13 cellular contexts compared by ENCODE assay signal in genomic region chr15:69664572-69665326, GRCh38.
DNase-seq lines count a peak whose midpoint lies in the region; ATAC-seq and TF ChIP-seq lines count a peak whose summit lies in the region.
"Had no signal": no experiment of that assay in that cellular context is flagged by ENCODE, and none has a peak within 500 bp of the region (broad histone marks: within the 10 kb centered on the region; RNA-seq: fewer than 3 reads in every experiment).

No MANE protein-coding gene starts in this region.

- peaks cover 31% of the 10 kb centered on the region for H3K4me1 ChIP-seq in CD8-positive, alpha-beta memory T cell (ENCODE audit: insufficient read depth, low read length)

- H3K36me3 Mint-ChIP-seq in CD8-positive, alpha-beta memory T cell, result peaks cover 0 to 2% (median 0%) of the 10 kb centered on the region in 3 donors
- H3K36me3 Mint-ChIP-seq in activated CD8-positive, alpha-beta T cell treated with anti-CD3 and anti-CD28 coated beads, Interleukin-2, amount 10 ng/mL, durations not matched to agents 7 days and 5 days (ENCODE audit: low read depth), result no peaks in the 10 kb centered on the region
- H3K36me3 Mint-ChIP-seq in mesothelial cell of epicardium, result no peaks in the 10 kb centered on the region
- no peaks in the 10 kb centered on the region for H3K36me3 Mint-ChIP-seq in osteocyte (ENCODE audit: unreplicated experiment)
- no peaks in the 10 kb centered on the region for H3K36me3 Mint-ChIP-seq in natural killer cell treated with Interleukin-12 subunit alpha and Interleukin-12 subunit beta and Interleukin-15 and Interleukin-18, amount 100 ng/mL, for 72 hours
- no peaks in the 10 kb centered on the region for H3K36me3 Mint-ChIP-seq in activated naive CD4-positive, alpha-beta T cell treated with anti-CD3 and anti-CD28 coated beads for 36 hours (ENCODE audit: low read depth)

- H3K4me1 Mint-ChIP-seq in CD8-positive, alpha-beta memory T cell, result peaks cover 50 to 66% (median 57%) of the 10 kb centered on the region in 3 donors
- H3K4me1 Mint-ChIP-seq in activated CD8-positive, alpha-beta T cell treated with anti-CD3 and anti-CD28 coated beads, Interleukin-2, amount 10 ng/mL, durations not matched to agents 7 days and 5 days (ENCODE audit: low read depth), result peaks cover 52% of the 10 kb centered on the region
- H3K4me1 Mint-ChIP-seq in mesothelial cell of epicardium (peaks cover 30% of the 10 kb centered on the region), osteocyte (ENCODE audit: unreplicated experiment) (peaks cover 6% of the 10 kb centered on the region)
- peaks cover 22 to 43% of the 10 kb centered on the region in 2 donors for H3K4me1 Mint-ChIP-seq in natural killer cell treated with Interleukin-12 subunit alpha and Interleukin-12 subunit beta and Interleukin-15 and Interleukin-18, amount 100 ng/mL, for 72 hours (ENCODE audit: low read depth in 2 of 2)
- H3K4me1 Mint-ChIP-seq in activated naive CD4-positive, alpha-beta T cell treated with anti-CD3 and anti-CD28 coated beads for 36 hours (ENCODE audit: low read depth), result peaks cover 19% of the 10 kb centered on the region

- H3K27ac Mint-ChIP-seq in CD8-positive, alpha-beta memory T cell, result peak overlapping the region in 6 of 8 donors; percentile 1 to 83 (median 48)
- peak overlapping the region; percentile 2 for H3K27ac Mint-ChIP-seq in activated CD8-positive, alpha-beta T cell treated with anti-CD3 and anti-CD28 coated beads, Interleukin-2, amount 10 ng/mL, durations not matched to agents 7 days and 5 days
- peak overlapping the region; percentile 63 for H3K27ac Mint-ChIP-seq in mesothelial cell of epicardium
- H3K27ac Mint-ChIP-seq in osteocyte (ENCODE audit: unreplicated experiment), result no peak overlapping the region
- no peak overlapping the region for H3K27ac Mint-ChIP-seq in natural killer cell treated with Interleukin-12 subunit alpha and Interleukin-12 subunit beta and Interleukin-15 and Interleukin-18, amount 100 ng/mL, for 72 hours
- H3K27ac Mint-ChIP-seq in activated naive CD4-positive, alpha-beta T cell treated with anti-CD3 and anti-CD28 coated beads for 36 hours, result no peak overlapping the region

- no peaks in the 10 kb centered on the region for H3K36me3 ChIP-seq in CD8-positive, alpha-beta memory T cell (ENCODE audit: insufficient read depth, low read length)
- H3K36me3 ChIP-seq: esophagus muscularis mucosa, stomach had no signal

- ATAC-seq in activated CD8-positive, alpha-beta T cell treated with anti-CD3 and anti-CD28 coated beads, Interleukin-2, amount 10 ng/mL, durations not matched to agents 7 days and 5 days, result no peak
- no peak for ATAC-seq in natural killer cell treated with Interleukin-12 subunit alpha and Interleukin-12 subunit beta and Interleukin-15 and Interleukin-18, amount 100 ng/mL, for 72 hours
- no peak for ATAC-seq in left cardiac atrium
- ATAC-seq: sciatic nerve had no signal

- no peaks in the 10 kb centered on the region for H3K9me3 Mint-ChIP-seq in CD8-positive, alpha-beta memory T cell
- H3K9me3 Mint-ChIP-seq in activated CD8-positive, alpha-beta T cell treated with anti-CD3 and anti-CD28 coated beads, Interleukin-2, amount 10 ng/mL, durations not matched to agents 7 days and 5 days (ENCODE audit: insufficient read depth), result no peaks in the 10 kb centered on the region
- H3K9me3 Mint-ChIP-seq in mesothelial cell of epicardium (no peaks in the 10 kb centered on the region), osteocyte (ENCODE audit: unreplicated experiment) (no peaks in the 10 kb centered on the region)
- H3K9me3 Mint-ChIP-seq in natural killer cell treated with Interleukin-12 subunit alpha and Interleukin-12 subunit beta and Interleukin-15 and Interleukin-18, amount 100 ng/mL, for 72 hours, result no peaks in the 10 kb centered on the region
- H3K9me3 Mint-ChIP-seq in activated naive CD4-positive, alpha-beta T cell treated with anti-CD3 and anti-CD28 coated beads for 36 hours, result no peaks in the 10 kb centered on the region

- peak overlapping the region in 2 of 7 donors; percentile 9 to 25 for H3K4me3 Mint-ChIP-seq in CD8-positive, alpha-beta memory T cell
- H3K4me3 Mint-ChIP-seq in activated CD8-positive, alpha-beta T cell treated with anti-CD3 and anti-CD28 coated beads, Interleukin-2, amount 10 ng/mL, durations not matched to agents 7 days and 5 days, result no peak overlapping the region
- H3K4me3 Mint-ChIP-seq in mesothelial cell of epicardium, result no peak overlapping the region
- H3K4me3 Mint-ChIP-seq in osteocyte (ENCODE audit: unreplicated experiment), result no peak overlapping the region
- H3K4me3 Mint-ChIP-seq in natural killer cell treated with Interleukin-12 subunit alpha and Interleukin-12 subunit beta and Interleukin-15 and Interleukin-18, amount 100 ng/mL, for 72 hours, result no peak overlapping the region
- no peak overlapping the region for H3K4me3 Mint-ChIP-seq in activated naive CD4-positive, alpha-beta T cell treated with anti-CD3 and anti-CD28 coated beads for 36 hours

- H3K4me3 ChIP-seq in CD8-positive, alpha-beta memory T cell (ENCODE audit: low read length), result no peak overlapping the region
- H3K4me3 ChIP-seq: esophagus muscularis mucosa, stomach had no signal

- H3K9me3 ChIP-seq in CD8-positive, alpha-beta memory T cell (ENCODE audit: low read length), result no peaks in the 10 kb centered on the region
- H3K9me3 ChIP-seq: esophagus muscularis mucosa, stomach had no signal

- H3K27me3 ChIP-seq in CD8-positive, alpha-beta memory T cell (ENCODE audit: insufficient read depth, low read length, poor library complexity, severe bottlenecking), result no peaks in the 10 kb centered on the region

- TF ChIP-seq CTCF in mesothelial cell of epicardium (IDR thresholded peaks at IDR 0.05; ENCODE audit: unreplicated experiment) (no peak), osteocyte (IDR thresholded peaks at IDR 0.05) (no peak)

- intact Hi-C loops in activated naive CD4-positive, alpha-beta T cell treated with anti-CD3 and anti-CD28 coated beads for 36 hours (cut with micrococcal nuclease), result no loop called here
- intact Hi-C loops in left cardiac atrium (cut with DNase I), result no loop called here

- no peak for DNase-seq in CD8-positive, alpha-beta memory T cell
- peak; percentile 70 for DNase-seq in NCI-H1436 (lab: John Stamatoyannopoulos, UW)
- no peak for DNase-seq in activated CD8-positive, alpha-beta T cell treated with anti-CD3 and anti-CD28 coated beads, Interleukin-2, amount 10 ng/mL, durations not matched to agents 7 days and 5 days
- no peak for DNase-seq in mesothelial cell of epicardium (ENCODE audit: low spot score in 2 of 2, unreplicated experiment in 2 of 2)
- DNase-seq in osteocyte (ENCODE audit: extremely low spot score, unreplicated experiment), result no peak
- no peak for DNase-seq in natural killer cell treated with Interleukin-12 subunit alpha and Interleukin-12 subunit beta and Interleukin-15 and Interleukin-18, amount 100 ng/mL, for 72 hours (ENCODE audit: low spot score)
- DNase-seq in activated naive CD4-positive, alpha-beta T cell treated with anti-CD3 and anti-CD28 coated beads for 36 hours, result no peak
- DNase-seq in left cardiac atrium, result no peak
- DNase-seq: activated naive CD4-positive, alpha-beta T cell; stomach; T-helper 2 cell had no signal

- CTCF ChIA-PET in CD8-positive, alpha-beta memory T cell (lab: Charles Lee), result interaction anchor here (1.6 kb wide), 1 partner anchor 12 kb away, joined by 3 read pairs; no protein-coding TSS in a partner anchor
- CTCF ChIA-PET in activated CD8-positive, alpha-beta T cell treated with anti-CD3 and anti-CD28 coated beads, Interleukin-2, amount 10 ng/mL, durations not matched to agents 7 days and 5 days (lab: Charles Lee), result no interaction called here
- CTCF ChIA-PET in activated naive CD4-positive, alpha-beta T cell treated with anti-CD3 and anti-CD28 coated beads for 36 hours (lab: Charles Lee), result no interaction called here

- no peak overlapping the region for H3K27ac ChIP-seq in CD8-positive, alpha-beta memory T cell (ENCODE audit: low read depth, low read length)
- H3K27ac ChIP-seq: esophagus muscularis mucosa, stomach had no signal

- no peaks in the 10 kb centered on the region for H3K27me3 Mint-ChIP-seq in CD8-positive, alpha-beta memory T cell
- H3K27me3 Mint-ChIP-seq in activated CD8-positive, alpha-beta T cell treated with anti-CD3 and anti-CD28 coated beads, Interleukin-2, amount 10 ng/mL, durations not matched to agents 7 days and 5 days (ENCODE audit: low read depth), result peaks cover 2% of the 10 kb centered on the region
- H3K27me3 Mint-ChIP-seq in mesothelial cell of epicardium (ENCODE audit: low read depth), result peaks cover 5% of the 10 kb centered on the region
- peaks cover 24% of the 10 kb centered on the region for H3K27me3 Mint-ChIP-seq in osteocyte (ENCODE audit: unreplicated experiment)
- peaks cover 0 to 7% of the 10 kb centered on the region in 2 donors for H3K27me3 Mint-ChIP-seq in natural killer cell treated with Interleukin-12 subunit alpha and Interleukin-12 subunit beta and Interleukin-15 and Interleukin-18, amount 100 ng/mL, for 72 hours
- H3K27me3 Mint-ChIP-seq in activated naive CD4-positive, alpha-beta T cell treated with anti-CD3 and anti-CD28 coated beads for 36 hours (ENCODE audit: low read depth), result no peaks in the 10 kb centered on the region

- POLR2A ChIA-PET in CD8-positive, alpha-beta memory T cell (lab: Charles Lee), result interaction anchor here (0.7 kb wide), 1 partner anchor 268 kb away, joined by 4 read pairs; no protein-coding TSS in a partner anchor
- POLR2A ChIA-PET in activated CD8-positive, alpha-beta T cell treated with anti-CD3 and anti-CD28 coated beads, Interleukin-2, amount 10 ng/mL, durations not matched to agents 7 days and 5 days (lab: Charles Lee), result no interaction called here

Comparison
In these comparisons a context has a peak if more than half of its experiments do, and no peak if none do; other contexts are left out.
1. H3K27ac Mint-ChIP-seq: peak in CD8-positive, alpha-beta memory T cell (6 of 8), activated CD8-positive, alpha-beta T cell treated with anti-CD3 and anti-CD28 coated beads, Interleukin-2, amount 10 ng/mL, durations not matched to agents 7 days and 5 days (single experiment) and mesothelial cell of epicardium (single experiment); none in osteocyte (single experiment), natural killer cell treated with Interleukin-12 subunit alpha and Interleukin-12 subunit beta and Interleukin-15 and Interleukin-18, amount 100 ng/mL, for 72 hours (0 of 2) and activated naive CD4-positive, alpha-beta T cell treated with anti-CD3 and anti-CD28 coated beads for 36 hours (single experiment).